Comparison of ENCODE assay signal across 15 cellular contexts in the genomic region with DNA sequence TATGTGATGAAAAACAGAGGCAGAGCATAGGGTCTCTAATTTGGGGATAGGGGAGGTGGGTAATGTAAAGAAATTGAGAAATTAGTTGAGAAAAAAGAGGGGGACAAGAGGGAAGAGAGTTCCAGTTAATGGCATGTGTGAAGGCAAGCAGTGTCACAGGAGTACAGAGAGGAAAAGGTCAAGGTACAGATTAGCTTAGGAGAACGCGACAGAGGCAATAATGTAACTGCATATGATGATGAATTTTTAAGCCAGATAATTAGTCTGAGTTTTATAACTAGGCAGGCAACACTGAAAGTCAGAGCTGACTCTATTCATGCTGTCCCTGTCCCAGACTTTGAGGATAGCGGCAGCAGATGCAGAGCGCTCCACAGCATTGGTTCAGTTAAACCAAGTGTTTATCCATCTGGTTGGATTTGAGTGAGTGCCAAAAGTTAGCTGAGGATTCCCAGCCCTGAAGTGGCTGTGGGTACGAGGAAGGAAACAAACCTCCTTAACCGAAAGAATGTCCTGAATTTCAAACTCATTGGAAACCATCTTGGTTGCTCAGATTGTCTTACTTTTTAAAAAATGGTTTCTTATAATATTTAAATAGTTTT.
DNase-seq lines count a peak whose midpoint lies in the region; ATAC-seq lines count a peak whose summit lies in the region.
"Had no signal": no experiment of that assay in that cellular context is flagged by ENCODE, and none has a peak within 500 bp of the region (broad histone marks: within the 10 kb centered on the region; RNA-seq: fewer than 3 reads in every experiment).

No MANE protein-coding gene starts in this region.

- DNase-seq in DMS 273 treated with DMSO at 0.1 percent for 48 hours (lab: John Stamatoyannopoulos, UW) (peak; percentile 89), M059J (ENCODE audit: low read depth) (peak; percentile 20), SHP77 treated with DMSO at 0.1 percent for 48 hours (lab: John Stamatoyannopoulos, UW) (peak; percentile 87), iris pigment epithelial cell (ENCODE audit: low read depth) (peak; percentile 47)
- no peak for DNase-seq in activated T-cell treated with anti-CD3 and anti-CD28 coated beads, Interleukin-2, amount 50 U/mL, for 24 hours
- no peak for DNase-seq in activated T-helper 2 cell treated with anti-CD3 and anti-CD28 coated beads, Interferon-gamma antibody, Interleukin-2, Interleukin-4, amounts not matched to agents 10 μg/mL and 5 μg/mL and 100 μg/mL, durations not matched to agents 14 hours and 24 hours and 36 hours (ENCODE audit: low spot score)
- DNase-seq: activated CD4-positive, alpha-beta T cell treated with anti-CD3 and anti-CD28 coated beads, Interleukin-2, amount 50 U/mL, for 4 hours; adrenal gland; foreskin fibroblast; natural killer cell; NCI-H2081 treated with DMSO at 0.1 percent for 48 hours had no signal

- no peaks in the 10 kb centered on the region for H3K9me3 Mint-ChIP-seq in activated T-cell treated with anti-CD3 and anti-CD28 coated beads, Interleukin-2, amount 50 U/mL, for 24 hours
- no peaks in the 10 kb centered on the region for H3K9me3 Mint-ChIP-seq in activated T-helper 2 cell treated with anti-CD3 and anti-CD28 coated beads, Interferon-gamma antibody, Interleukin-2, Interleukin-4, amounts not matched to agents 10 μg/mL and 5 μg/mL and 100 μg/mL, durations not matched to agents 14 hours and 24 hours and 36 hours
- H3K9me3 Mint-ChIP-seq: central memory CD8-positive, alpha-beta T cell; natural killer cell had no signal

- ATAC-seq in GM19397 (IDR thresholded peaks at IDR 0.05; ENCODE audit: unreplicated experiment) (no peak), GM18867 (IDR thresholded peaks at IDR 0.05; ENCODE audit: unreplicated experiment) (no peak)
- ATAC-seq: natural killer cell, SK-N-SH treated with all-trans-retinoic acid at 6 μM for 48 hours had no signal

- H3K4me3 Mint-ChIP-seq in activated T-cell treated with anti-CD3 and anti-CD28 coated beads, Interleukin-2, amount 50 U/mL, for 24 hours = no peak overlapping the region
- no peak overlapping the region for H3K4me3 Mint-ChIP-seq in activated T-helper 2 cell treated with anti-CD3 and anti-CD28 coated beads, Interferon-gamma antibody, Interleukin-2, Interleukin-4, amounts not matched to agents 10 μg/mL and 5 μg/mL and 100 μg/mL, durations not matched to agents 14 hours and 24 hours and 36 hours (ENCODE audit: low read depth)
- H3K4me3 Mint-ChIP-seq: central memory CD8-positive, alpha-beta T cell; natural killer cell had no signal

- H3K27ac Mint-ChIP-seq in activated T-cell treated with anti-CD3 and anti-CD28 coated beads, Interleukin-2, amount 50 U/mL, for 24 hours = no peak overlapping the region
- no peak overlapping the region for H3K27ac Mint-ChIP-seq in activated T-helper 2 cell treated with anti-CD3 and anti-CD28 coated beads, Interferon-gamma antibody, Interleukin-2, Interleukin-4, amounts not matched to agents 10 μg/mL and 5 μg/mL and 100 μg/mL, durations not matched to agents 14 hours and 24 hours and 36 hours

- H3K36me3 Mint-ChIP-seq in activated T-cell treated with anti-CD3 and anti-CD28 coated beads, Interleukin-2, amount 50 U/mL, for 24 hours (ENCODE audit: low read depth) = peaks cover 14% of the 10 kb centered on the region
- peaks cover 15% of the 10 kb centered on the region for H3K36me3 Mint-ChIP-seq in activated T-helper 2 cell treated with anti-CD3 and anti-CD28 coated beads, Interferon-gamma antibody, Interleukin-2, Interleukin-4, amounts not matched to agents 10 μg/mL and 5 μg/mL and 100 μg/mL, durations not matched to agents 14 hours and 24 hours and 36 hours (ENCODE audit: low read depth)

- intact Hi-C loops in activated T-helper 2 cell treated with anti-CD3 and anti-CD28 coated beads, Interferon-gamma antibody, Interleukin-2, Interleukin-4, amounts not matched to agents 10 μg/mL and 5 μg/mL and 100 μg/mL, durations not matched to agents 14 hours and 24 hours and 36 hours (cut with micrococcal nuclease) = no loop called here

- H3K27me3 Mint-ChIP-seq in activated T-cell treated with anti-CD3 and anti-CD28 coated beads, Interleukin-2, amount 50 U/mL, for 24 hours = no peaks in the 10 kb centered on the region
- no peaks in the 10 kb centered on the region for H3K27me3 Mint-ChIP-seq in activated T-helper 2 cell treated with anti-CD3 and anti-CD28 coated beads, Interferon-gamma antibody, Interleukin-2, Interleukin-4, amounts not matched to agents 10 μg/mL and 5 μg/mL and 100 μg/mL, durations not matched to agents 14 hours and 24 hours and 36 hours (ENCODE audit: low read depth)
- H3K27me3 Mint-ChIP-seq: central memory CD8-positive, alpha-beta T cell had no signal

- H3K4me1 Mint-ChIP-seq in activated T-cell treated with anti-CD3 and anti-CD28 coated beads, Interleukin-2, amount 50 U/mL, for 24 hours (ENCODE audit: low read depth) = peaks cover 9% of the 10 kb centered on the region
- H3K4me1 Mint-ChIP-seq in activated T-helper 2 cell treated with anti-CD3 and anti-CD28 coated beads, Interferon-gamma antibody, Interleukin-2, Interleukin-4, amounts not matched to agents 10 μg/mL and 5 μg/mL and 100 μg/mL, durations not matched to agents 14 hours and 24 hours and 36 hours (ENCODE audit: low read depth) = peaks cover 11% of the 10 kb centered on the region

Comparison
In these comparisons a context has a peak if more than half of its experiments do, and no peak if none do; other contexts are left out.
1. DNase-seq: peak in DMS 273 treated with DMSO at 0.1 percent for 48 hours (single experiment), M059J (single experiment), SHP77 treated with DMSO at 0.1 percent for 48 hours (single experiment) and iris pigment epithelial cell (single experiment); none in activated T-cell treated with anti-CD3 and anti-CD28 coated beads, Interleukin-2, amount 50 U/mL, for 24 hours (single experiment) and activated T-helper 2 cell treated with anti-CD3 and anti-CD28 coated beads, Interferon-gamma antibody, Interleukin-2, Interleukin-4, amounts not matched to agents 10 μg/mL and 5 μg/mL and 100 μg/mL, durations not matched to agents 14 hours and 24 hours and 36 hours (single experiment).